ENCODE assay signal across 1 cellular context in genomic region chr7:127588019-127588696, GRCh38.
TF ChIP-seq lines count a peak whose summit lies in the region.

TSS of gene ARF5 (plus strand) at chr7:127588411. CDS start at chr7:127588499, 88 bp downstream.

TF ChIP-seq in HepG2, 621 proteins besides CTCF, POLR2A, EP300 and RAD21 (continued from another document and continues in another):
- TF ChIP-seq, protein P1, sequence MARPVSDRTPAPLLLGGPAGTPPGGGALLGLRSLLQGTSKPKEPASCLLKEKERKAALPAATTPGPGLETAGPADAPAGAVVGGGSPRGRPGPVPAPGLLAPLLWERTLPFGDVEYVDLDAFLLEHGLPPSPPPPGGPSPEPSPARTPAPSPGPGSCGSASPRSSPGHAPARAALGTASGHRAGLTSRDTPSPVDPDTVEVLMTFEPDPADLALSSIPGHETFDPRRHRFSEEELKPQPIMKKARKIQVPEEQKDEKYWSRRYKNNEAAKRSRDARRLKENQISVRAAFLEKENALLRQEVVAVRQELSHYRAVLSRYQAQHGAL (CRISPR knock-in tag; IDR thresholded peaks at IDR 0.05; ENCODE audit: not compliant biosample characterization), result no peak
- no peak for TF ChIP-seq ZNF720 (CRISPR knock-in tag; IDR thresholded peaks at IDR 0.05)
- TF ChIP-seq, protein P2, sequence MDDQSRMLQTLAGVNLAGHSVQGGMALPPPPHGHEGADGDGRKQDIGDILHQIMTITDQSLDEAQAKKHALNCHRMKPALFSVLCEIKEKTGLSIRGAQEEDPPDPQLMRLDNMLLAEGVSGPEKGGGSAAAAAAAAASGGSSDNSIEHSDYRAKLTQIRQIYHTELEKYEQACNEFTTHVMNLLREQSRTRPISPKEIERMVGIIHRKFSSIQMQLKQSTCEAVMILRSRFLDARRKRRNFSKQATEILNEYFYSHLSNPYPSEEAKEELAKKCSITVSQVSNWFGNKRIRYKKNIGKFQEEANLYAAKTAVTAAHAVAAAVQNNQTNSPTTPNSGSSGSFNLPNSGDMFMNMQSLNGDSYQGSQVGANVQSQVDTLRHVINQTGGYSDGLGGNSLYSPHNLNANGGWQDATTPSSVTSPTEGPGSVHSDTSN (CRISPR knock-in tag; IDR thresholded peaks at IDR 0.05; ENCODE audit: borderline replicate concordance), result no peak
- peak; percentile 84 for TF ChIP-seq SRY (CRISPR knock-in tag; IDR thresholded peaks at IDR 0.05)
- TF ChIP-seq MIER2 (CRISPR knock-in tag; IDR thresholded peaks at IDR 0.05), result no peak
- TF ChIP-seq ZNF335 (CRISPR knock-in tag; IDR thresholded peaks at IDR 0.05), result no peak
- TF ChIP-seq HHEX (CRISPR knock-in tag; IDR thresholded peaks at IDR 0.05), result no peak
- TF ChIP-seq, protein P3, sequence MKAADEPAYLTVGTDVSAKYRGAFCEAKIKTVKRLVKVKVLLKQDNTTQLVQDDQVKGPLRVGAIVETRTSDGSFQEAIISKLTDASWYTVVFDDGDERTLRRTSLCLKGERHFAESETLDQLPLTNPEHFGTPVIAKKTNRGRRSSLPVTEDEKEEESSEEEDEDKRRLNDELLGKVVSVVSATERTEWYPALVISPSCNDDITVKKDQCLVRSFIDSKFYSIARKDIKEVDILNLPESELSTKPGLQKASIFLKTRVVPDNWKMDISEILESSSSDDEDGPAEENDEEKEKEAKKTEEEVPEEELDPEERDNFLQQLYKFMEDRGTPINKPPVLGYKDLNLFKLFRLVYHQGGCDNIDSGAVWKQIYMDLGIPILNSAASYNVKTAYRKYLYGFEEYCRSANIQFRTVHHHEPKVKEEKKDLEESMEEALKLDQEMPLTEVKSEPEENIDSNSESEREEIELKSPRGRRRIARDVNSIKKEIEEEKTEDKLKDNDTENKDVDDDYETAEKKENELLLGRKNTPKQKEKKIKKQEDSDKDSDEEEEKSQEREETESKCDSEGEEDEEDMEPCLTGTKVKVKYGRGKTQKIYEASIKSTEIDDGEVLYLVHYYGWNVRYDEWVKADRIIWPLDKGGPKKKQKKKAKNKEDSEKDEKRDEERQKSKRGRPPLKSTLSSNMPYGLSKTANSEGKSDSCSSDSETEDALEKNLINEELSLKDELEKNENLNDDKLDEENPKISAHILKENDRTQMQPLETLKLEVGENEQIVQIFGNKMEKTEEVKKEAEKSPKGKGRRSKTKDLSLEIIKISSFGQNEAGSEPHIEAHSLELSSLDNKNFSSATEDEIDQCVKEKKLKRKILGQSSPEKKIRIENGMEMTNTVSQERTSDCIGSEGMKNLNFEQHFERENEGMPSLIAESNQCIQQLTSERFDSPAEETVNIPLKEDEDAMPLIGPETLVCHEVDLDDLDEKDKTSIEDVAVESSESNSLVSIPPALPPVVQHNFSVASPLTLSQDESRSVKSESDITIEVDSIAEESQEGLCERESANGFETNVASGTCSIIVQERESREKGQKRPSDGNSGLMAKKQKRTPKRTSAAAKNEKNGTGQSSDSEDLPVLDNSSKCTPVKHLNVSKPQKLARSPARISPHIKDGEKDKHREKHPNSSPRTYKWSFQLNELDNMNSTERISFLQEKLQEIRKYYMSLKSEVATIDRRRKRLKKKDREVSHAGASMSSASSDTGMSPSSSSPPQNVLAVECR (CRISPR knock-in tag; IDR thresholded peaks at IDR 0.05; ENCODE audit: borderline replicate concordance), result peak; percentile 56; the same call in 1 of the 2 replicates
- no peak for TF ChIP-seq NRL (CRISPR knock-in tag; IDR thresholded peaks at IDR 0.05; ENCODE audit: borderline replicate concordance)
- TF ChIP-seq ELF1 (CRISPR knock-in tag; IDR thresholded peaks at IDR 0.05), result no peak
- TF ChIP-seq ZSCAN25 (CRISPR knock-in tag; IDR thresholded peaks at IDR 0.05), result no peak; the same call in 1 of the 2 replicates
- TF ChIP-seq KDM3A (CRISPR knock-in tag; IDR thresholded peaks at IDR 0.05; ENCODE audit: low read depth), result 0 out of 2 replicates have a peak, but pooled peaks have one; percentile 21
- TF ChIP-seq HNRNPH1 (optimal IDR thresholded peaks at IDR 0.05; ENCODE audit: low read depth, low read length), result no peak
- TF ChIP-seq SATB2 (CRISPR knock-in tag; IDR thresholded peaks at IDR 0.05), result 0 out of 2 replicates have a peak, but pooled peaks have one; percentile 38
- no peak; the same call in 1 of the 2 replicates for TF ChIP-seq ZNF558 (CRISPR knock-in tag; IDR thresholded peaks at IDR 0.05; ENCODE audit: borderline replicate concordance)
- TF ChIP-seq KMT2B (CRISPR knock-in tag; IDR thresholded peaks at IDR 0.05), result no peak
- TF ChIP-seq SP1 (IDR thresholded peaks at IDR 0.05), result no peak
- TF ChIP-seq SP1 (CRISPR knock-in tag; IDR thresholded peaks at IDR 0.05), result peak; percentile 48; the same call in 1 of the 2 replicates
- no peak for TF ChIP-seq ZNF780A (CRISPR knock-in tag; IDR thresholded peaks at IDR 0.05)
- TF ChIP-seq XBP1 (CRISPR knock-in tag; IDR thresholded peaks at IDR 0.05), result no peak
- TF ChIP-seq ZNF629 (CRISPR knock-in tag; conservative IDR thresholded peaks at IDR 0.05), result no peak
- 0 out of 2 replicates have a peak, but pooled peaks have one; percentile 35 for TF ChIP-seq MIER3 (CRISPR knock-in tag; IDR thresholded peaks at IDR 0.05; ENCODE audit: borderline replicate concordance)
- TF ChIP-seq SMYD3 (CRISPR knock-in tag; IDR thresholded peaks at IDR 0.05), result no peak
- peak; percentile 44; the same call in 1 of the 2 replicates for TF ChIP-seq ISL2 (CRISPR knock-in tag; IDR thresholded peaks at IDR 0.05)
- TF ChIP-seq, protein P4, sequence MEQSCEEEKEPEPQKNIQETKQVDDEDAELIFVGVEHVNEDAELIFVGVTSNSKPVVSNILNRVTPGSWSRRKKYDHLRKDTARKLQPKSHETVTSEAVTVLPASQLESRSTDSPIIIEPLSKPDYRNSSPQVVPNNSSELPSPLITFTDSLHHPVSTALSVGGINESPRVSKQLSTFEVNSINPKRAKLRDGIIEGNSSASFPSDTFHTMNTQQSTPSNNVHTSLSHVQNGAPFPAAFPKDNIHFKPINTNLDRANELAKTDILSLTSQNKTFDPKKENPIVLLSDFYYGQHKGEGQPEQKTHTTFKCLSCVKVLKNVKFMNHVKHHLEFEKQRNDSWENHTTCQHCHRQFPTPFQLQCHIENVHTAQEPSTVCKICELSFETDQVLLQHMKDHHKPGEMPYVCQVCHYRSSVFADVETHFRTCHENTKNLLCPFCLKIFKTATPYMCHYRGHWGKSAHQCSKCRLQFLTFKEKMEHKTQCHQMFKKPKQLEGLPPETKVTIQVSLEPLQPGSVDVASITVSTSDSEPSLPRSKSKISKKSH (CRISPR knock-in tag; IDR thresholded peaks at IDR 0.05; ENCODE audit: borderline replicate concordance), result no peak
- no peak for TF ChIP-seq ZKSCAN8 (CRISPR knock-in tag; IDR thresholded peaks at IDR 0.05; ENCODE audit: borderline replicate concordance)
- no peak for TF ChIP-seq ATF5 (CRISPR knock-in tag; IDR thresholded peaks at IDR 0.05; ENCODE audit: low read depth)
- TF ChIP-seq, protein P5, sequence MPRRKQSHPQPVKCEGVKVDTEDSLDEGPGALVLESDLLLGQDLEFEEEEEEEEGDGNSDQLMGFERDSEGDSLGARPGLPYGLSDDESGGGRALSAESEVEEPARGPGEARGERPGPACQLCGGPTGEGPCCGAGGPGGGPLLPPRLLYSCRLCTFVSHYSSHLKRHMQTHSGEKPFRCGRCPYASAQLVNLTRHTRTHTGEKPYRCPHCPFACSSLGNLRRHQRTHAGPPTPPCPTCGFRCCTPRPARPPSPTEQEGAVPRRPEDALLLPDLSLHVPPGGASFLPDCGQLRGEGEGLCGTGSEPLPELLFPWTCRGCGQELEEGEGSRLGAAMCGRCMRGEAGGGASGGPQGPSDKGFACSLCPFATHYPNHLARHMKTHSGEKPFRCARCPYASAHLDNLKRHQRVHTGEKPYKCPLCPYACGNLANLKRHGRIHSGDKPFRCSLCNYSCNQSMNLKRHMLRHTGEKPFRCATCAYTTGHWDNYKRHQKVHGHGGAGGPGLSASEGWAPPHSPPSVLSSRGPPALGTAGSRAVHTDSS (CRISPR knock-in tag; conservative IDR thresholded peaks at IDR 0.05), result no peak
- no peak for TF ChIP-seq DNMT1 (CRISPR knock-in tag; IDR thresholded peaks at IDR 0.05)
- TF ChIP-seq ZNF670 (CRISPR knock-in tag; IDR thresholded peaks at IDR 0.05; ENCODE audit: borderline replicate concordance), result no peak
- no peak for TF ChIP-seq GMEB1 (CRISPR knock-in tag; IDR thresholded peaks at IDR 0.05; ENCODE audit: borderline replicate concordance)
- TF ChIP-seq MYC (CRISPR knock-in tag; IDR thresholded peaks at IDR 0.05; ENCODE audit: borderline replicate concordance), result no peak
- no peak for TF ChIP-seq PREB (CRISPR knock-in tag; IDR thresholded peaks at IDR 0.05)
- 0 out of 2 replicates have a peak, but pooled peaks have one; percentile 25 for TF ChIP-seq ZNF800 (CRISPR knock-in tag; IDR thresholded peaks at IDR 0.05)
- TF ChIP-seq ZNF460 (CRISPR knock-in tag; IDR thresholded peaks at IDR 0.05; ENCODE audit: borderline replicate concordance), result no peak
- TF ChIP-seq BORCS8-MEF2B (CRISPR knock-in tag; IDR thresholded peaks at IDR 0.05), result no peak
- no peak for TF ChIP-seq TBX2 (CRISPR knock-in tag; IDR thresholded peaks at IDR 0.05; ENCODE audit: borderline replicate concordance)
- TF ChIP-seq, protein P6, sequence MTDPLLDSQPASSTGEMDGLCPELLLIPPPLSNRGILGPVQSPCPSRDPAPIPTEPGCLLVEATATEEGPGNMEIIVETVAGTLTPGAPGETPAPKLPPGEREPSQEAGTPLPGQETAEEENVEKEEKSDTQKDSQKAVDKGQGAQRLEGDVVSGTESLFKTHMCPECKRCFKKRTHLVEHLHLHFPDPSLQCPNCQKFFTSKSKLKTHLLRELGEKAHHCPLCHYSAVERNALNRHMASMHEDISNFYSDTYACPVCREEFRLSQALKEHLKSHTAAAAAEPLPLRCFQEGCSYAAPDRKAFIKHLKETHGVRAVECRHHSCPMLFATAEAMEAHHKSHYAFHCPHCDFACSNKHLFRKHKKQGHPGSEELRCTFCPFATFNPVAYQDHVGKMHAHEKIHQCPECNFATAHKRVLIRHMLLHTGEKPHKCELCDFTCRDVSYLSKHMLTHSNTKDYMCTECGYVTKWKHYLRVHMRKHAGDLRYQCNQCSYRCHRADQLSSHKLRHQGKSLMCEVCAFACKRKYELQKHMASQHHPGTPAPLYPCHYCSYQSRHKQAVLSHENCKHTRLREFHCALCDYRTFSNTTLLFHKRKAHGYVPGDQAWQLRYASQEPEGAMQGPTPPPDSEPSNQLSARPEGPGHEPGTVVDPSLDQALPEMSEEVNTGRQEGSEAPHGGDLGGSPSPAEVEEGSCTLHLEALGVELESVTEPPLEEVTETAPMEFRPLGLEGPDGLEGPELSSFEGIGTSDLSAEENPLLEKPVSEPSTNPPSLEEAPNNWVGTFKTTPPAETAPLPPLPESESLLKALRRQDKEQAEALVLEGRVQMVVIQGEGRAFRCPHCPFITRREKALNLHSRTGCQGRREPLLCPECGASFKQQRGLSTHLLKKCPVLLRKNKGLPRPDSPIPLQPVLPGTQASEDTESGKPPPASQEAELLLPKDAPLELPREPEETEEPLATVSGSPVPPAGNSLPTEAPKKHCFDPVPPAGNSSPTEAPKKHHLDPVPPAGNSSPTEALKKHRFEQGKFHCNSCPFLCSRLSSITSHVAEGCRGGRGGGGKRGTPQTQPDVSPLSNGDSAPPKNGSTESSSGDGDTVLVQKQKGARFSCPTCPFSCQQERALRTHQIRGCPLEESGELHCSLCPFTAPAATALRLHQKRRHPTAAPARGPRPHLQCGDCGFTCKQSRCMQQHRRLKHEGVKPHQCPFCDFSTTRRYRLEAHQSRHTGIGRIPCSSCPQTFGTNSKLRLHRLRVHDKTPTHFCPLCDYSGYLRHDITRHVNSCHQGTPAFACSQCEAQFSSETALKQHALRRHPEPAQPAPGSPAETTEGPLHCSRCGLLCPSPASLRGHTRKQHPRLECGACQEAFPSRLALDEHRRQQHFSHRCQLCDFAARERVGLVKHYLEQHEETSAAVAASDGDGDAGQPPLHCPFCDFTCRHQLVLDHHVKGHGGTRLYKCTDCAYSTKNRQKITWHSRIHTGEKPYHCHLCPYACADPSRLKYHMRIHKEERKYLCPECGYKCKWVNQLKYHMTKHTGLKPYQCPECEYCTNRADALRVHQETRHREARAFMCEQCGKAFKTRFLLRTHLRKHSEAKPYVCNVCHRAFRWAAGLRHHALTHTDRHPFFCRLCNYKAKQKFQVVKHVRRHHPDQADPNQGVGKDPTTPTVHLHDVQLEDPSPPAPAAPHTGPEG (CRISPR knock-in tag; IDR thresholded peaks at IDR 0.05), result no peak
- TF ChIP-seq EED (CRISPR knock-in tag; IDR thresholded peaks at IDR 0.05), result no peak
- TF ChIP-seq JUNB (CRISPR knock-in tag; IDR thresholded peaks at IDR 0.05; ENCODE audit: borderline replicate concordance), result no peak
- TF ChIP-seq KLF6 (CRISPR knock-in tag; IDR thresholded peaks at IDR 0.05), result peak; percentile 68; the same call in 1 of the 2 replicates
- no peak; the same call in 1 of the 2 replicates for TF ChIP-seq ZNF776 (CRISPR knock-in tag; IDR thresholded peaks at IDR 0.05)
